ENCODE assay signal across 13 cellular contexts in the genomic region with DNA sequence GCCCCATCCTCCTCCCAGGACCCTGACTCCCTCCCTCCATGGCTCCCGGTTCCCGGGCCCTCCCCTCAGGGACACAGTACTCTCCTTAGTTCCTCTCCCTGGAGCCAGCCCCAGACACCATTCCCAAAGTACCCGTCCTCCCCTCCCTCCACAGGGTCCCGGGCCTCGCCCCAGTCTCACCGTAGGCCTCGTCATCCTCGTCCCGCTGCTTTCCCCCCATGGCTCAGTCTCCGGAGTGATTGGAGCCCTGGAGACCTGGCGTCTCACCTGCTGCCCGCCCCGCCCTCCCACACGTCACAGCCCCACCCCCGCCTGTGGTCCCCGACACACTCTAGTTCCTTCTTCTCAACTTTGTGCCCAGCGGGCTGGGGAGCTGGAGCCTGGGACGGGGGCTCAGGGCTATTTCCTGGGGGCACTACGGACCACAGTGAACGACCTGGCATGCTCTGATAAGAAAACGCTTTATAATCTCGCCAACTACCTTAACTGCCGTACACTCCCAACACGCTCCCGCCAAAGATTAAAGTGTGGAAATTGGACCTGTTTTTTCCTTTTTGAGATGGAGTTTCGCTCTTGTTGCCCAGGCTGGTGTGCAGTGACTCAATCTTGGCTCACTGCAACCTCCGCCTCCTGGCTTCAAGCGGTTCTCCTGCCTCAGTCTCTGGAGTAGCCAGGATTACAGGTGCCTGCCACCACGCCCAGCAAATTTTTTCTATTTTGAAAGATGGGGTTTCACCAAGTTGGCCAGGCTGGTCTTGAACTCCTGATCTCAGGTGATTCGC. TPM values are rescaled to one million over a fixed set of nuclear protein-coding genes. Genes with fewer than 3 reads are reported as not detected.
A peak's percentile ranks its signal among the peaks of the same experiment; 100 is the strongest.
DNase-seq lines count a peak whose midpoint lies in the region; ATAC-seq and TF ChIP-seq lines count a peak whose summit lies in the region.
"Had no signal": no experiment of that assay in that cellular context is flagged by ENCODE, and none has a peak within 500 bp of the region (broad histone marks: within the 10 kb centered on the region; RNA-seq: fewer than 3 reads in every experiment).

TSS of gene SLC44A4 (minus strand) at position 237 of the 782 bp plus-strand sequence. CDS start at position 220, 17 bp downstream.

- H3K4ac ChIP-seq in neuronal stem cell (ENCODE audit: low read length), result no peak within 1 kb of the TSS

- no peak within 1 kb of the TSS for H2BK5ac ChIP-seq in neuronal stem cell (ENCODE audit: low read length)

- peaks cover 50% of the 10 kb centered on the region for H3K36me3 ChIP-seq in BLaER1
- H3K36me3 ChIP-seq in iPS-15b (ENCODE audit: control insufficient read depth, insufficient read depth, low read length), result peaks cover 35% of the 10 kb centered on the region
- peaks cover 40 to 44% of the 10 kb centered on the region in 2 donors for H3K36me3 ChIP-seq in neuronal stem cell (replicated peaks in 1 of 2; ENCODE audit: control insufficient read depth in 2 of 2, insufficient read depth in 2 of 2, low read length in 2 of 2)
- H3K36me3 ChIP-seq in CD4-positive, alpha-beta memory T cell (ENCODE audit: insufficient read depth, low read length), result peaks cover 42% of the 10 kb centered on the region

- intact Hi-C loops in CD4-positive, alpha-beta memory T cell (cut with micrococcal nuclease), result no loop called here

- H3K4me2 ChIP-seq in BLaER1 (no peak within 1 kb of the TSS), neuronal stem cell (ENCODE audit: insufficient read depth, low read length, poor library complexity, severe bottlenecking) (no peak within 1 kb of the TSS)

- H3K4me1 ChIP-seq in BLaER1 (peaks cover 12% of the 10 kb centered on the region), iPS-15b (ENCODE audit: control insufficient read depth, insufficient read depth, low read length) (no peaks in the 10 kb centered on the region), neuronal stem cell (ENCODE audit: control insufficient read depth in 2 of 2, insufficient read depth in 1 of 2, low read depth in 1 of 2, low read length in 2 of 2) (no peaks in the 10 kb centered on the region)
- H3K4me1 ChIP-seq in CD4-positive, alpha-beta memory T cell (ENCODE audit: insufficient read depth, low read length), result no peaks in the 10 kb centered on the region
- H3K4me1 ChIP-seq: ascending aorta, SJSA1 had no signal

- H3K9me3 ChIP-seq in BLaER1 (no peaks in the 10 kb centered on the region), iPS-15b (ENCODE audit: control insufficient read depth, insufficient read depth, low read length) (no peaks in the 10 kb centered on the region), neuronal stem cell (replicated peaks in 1 of 2; ENCODE audit: control insufficient read depth in 2 of 2, insufficient read depth in 1 of 2, low read depth in 1 of 2, low read length in 2 of 2) (no peaks in the 10 kb centered on the region)
- no peaks in the 10 kb centered on the region for H3K9me3 ChIP-seq in CD4-positive, alpha-beta memory T cell (ENCODE audit: control insufficient read depth in 1 of 2, low read length in 2 of 2)
- H3K9me3 ChIP-seq: ascending aorta, SJSA1 had no signal

- H2BK12ac ChIP-seq in neuronal stem cell (ENCODE audit: low read length), result no peak within 1 kb of the TSS

- H3K9ac ChIP-seq in BLaER1, result no peak within 1 kb of the TSS
- no peak within 1 kb of the TSS for H3K9ac ChIP-seq in iPS-15b (ENCODE audit: low read depth, low read length)
- no peak within 1 kb of the TSS for H3K9ac ChIP-seq in neuronal stem cell (ENCODE audit: low read depth, low read length, poor library complexity)

- H3K27me3 ChIP-seq in BLaER1 (no peaks in the 10 kb centered on the region), iPS-15b (ENCODE audit: control insufficient read depth, insufficient read depth, low read length) (no peaks in the 10 kb centered on the region), neuronal stem cell (ENCODE audit: control insufficient read depth in 3 of 3, insufficient read depth in 3 of 3, low read depth in 1 of 3, low read length in 3 of 3) (no peaks in the 10 kb centered on the region)
- H3K27me3 ChIP-seq in CD4-positive, alpha-beta memory T cell (ENCODE audit: insufficient read depth, low read length), result no peaks in the 10 kb centered on the region
- H3K27me3 ChIP-seq: ascending aorta, SJSA1 had no signal

- POLR2A ChIA-PET in RWPE1 (lab: Yijun Ruan, JAX; ENCODE audit: low non-redundant PET), result no interaction called here
- POLR2A ChIA-PET in CD4-positive, alpha-beta memory T cell (lab: Charles Lee; ENCODE audit: partially characterized antibody), result no interaction called here

- no peak within 1 kb of the TSS for H2AFZ ChIP-seq in neuronal stem cell (ENCODE audit: low read length)

- no peak within 1 kb of the TSS for H4K91ac ChIP-seq in neuronal stem cell (ENCODE audit: low read depth, low read length, poor library complexity)

- DNase-seq in RWPE1 (ENCODE audit: low spot score) (no peak), neuronal stem cell (ENCODE audit: low spot score) (no peak), dedifferentiated amniotic fluid mesenchymal stem cell (ENCODE audit: extremely low spot score) (no peak)
- no peak for DNase-seq in CD4-positive, alpha-beta memory T cell
- DNase-seq in activated naive CD4-positive, alpha-beta T cell treated with anti-CD3 and anti-CD28 coated beads, Interleukin-2, amount 50 U/mL, for 72 hours (ENCODE audit: low spot score in 2 of 2), result no peak
- DNase-seq: activated T-cell treated with anti-CD3 and anti-CD28 coated beads, Interleukin-2, amount 50 U/mL, for 4 hours; GOT3; NCI-H1105 treated with DMSO at 0.1 percent for 48 hours had no signal

- no peak within 1 kb of the TSS for H3K23ac ChIP-seq in neuronal stem cell (ENCODE audit: low read depth, low read length, poor library complexity)

- CTCF ChIA-PET in RWPE1 (lab: Yijun Ruan, JAX), result no interaction called here
- CTCF ChIA-PET in CD4-positive, alpha-beta memory T cell (lab: Charles Lee; ENCODE audit: partially characterized antibody), result interaction anchor here (0.7 kb wide), 1 partner anchor 8 kb away, joined by 3 read pairs; no protein-coding TSS in a partner anchor

- no peak for TF ChIP-seq CTCF in RWPE1 (conservative IDR thresholded peaks at IDR 0.05; ENCODE audit: low read depth)

- H2BK120ac ChIP-seq in neuronal stem cell (ENCODE audit: low read depth, low read length), result no peak within 1 kb of the TSS

- ATAC-seq in GM21390 (IDR thresholded peaks at IDR 0.05; ENCODE audit: unreplicated experiment), result no peak
- no peak for ATAC-seq in activated naive CD4-positive, alpha-beta T cell treated with anti-CD3 and anti-CD28 coated beads, Interleukin-2, amount 50 U/mL, for 72 hours

- H3K4me3 ChIP-seq in BLaER1, result no peak within 1 kb of the TSS
- peak within 1 kb of the TSS; percentile 26 for H3K4me3 ChIP-seq in iPS-15b (ENCODE audit: low read depth, low read length)
- H3K4me3 ChIP-seq in neuronal stem cell (ENCODE audit: low read length in 2 of 2), result no peak within 1 kb of the TSS
- no peak within 1 kb of the TSS for H3K4me3 ChIP-seq in CD4-positive, alpha-beta memory T cell (ENCODE audit: low read length in 2 of 2)
- H3K4me3 ChIP-seq: ascending aorta, SJSA1 had no signal

- H3K27ac Mint-ChIP-seq in CD4-positive, alpha-beta memory T cell, result peak within 1 kb of the TSS in 1 of 7 donors; percentile 66
- H3K27ac Mint-ChIP-seq in activated naive CD4-positive, alpha-beta T cell treated with anti-CD3 and anti-CD28 coated beads, Interleukin-2, amount 50 U/mL, for 72 hours, result peak within 1 kb of the TSS in 1 of 2 donors; percentile 42

- H4K20me1 ChIP-seq in BLaER1, result peaks cover 19% of the 10 kb centered on the region; the same call in 1 of the 2 replicates

- WGBS in neuronal stem cell (ENCODE audit: extremely low coverage in 2 of 2, insufficient read length in 2 of 2, insufficient replicate concordance in 1 of 2), 2 donors, result no CpG with 5 or more reads among the region's 30 CpGs

- peak within 1 kb of the TSS; percentile 10 for H2AK5ac ChIP-seq in neuronal stem cell (ENCODE audit: low read depth, low read length)

- no peaks in the 10 kb centered on the region for H3K79me1 ChIP-seq in neuronal stem cell (ENCODE audit: low read depth, low read length)

- peak within 1 kb of the TSS; percentile 11 for H2BK15ac ChIP-seq in neuronal stem cell (ENCODE audit: low read length)

- no peak within 1 kb of the TSS for H3K4me3 Mint-ChIP-seq in CD4-positive, alpha-beta memory T cell
- H3K4me3 Mint-ChIP-seq: activated T-cell treated with anti-CD3 and anti-CD28 coated beads, Interleukin-2, amount 50 U/mL, for 4 hours had no signal

- H3K27me3 Mint-ChIP-seq in CD4-positive, alpha-beta memory T cell, result no peaks in the 10 kb centered on the region

- 0 out of 2 replicates have a peak within 1 kb of the TSS, but pooled peaks have one; percentile 9 for H3K27ac ChIP-seq in BLaER1
- peak within 1 kb of the TSS; percentile 40 for H3K27ac ChIP-seq in RWPE1
- no peak within 1 kb of the TSS for H3K27ac ChIP-seq in neuronal stem cell (replicated peaks; ENCODE audit: low read length)
- H3K27ac ChIP-seq in CD4-positive, alpha-beta memory T cell (ENCODE audit: low read depth, low read length), result no peak within 1 kb of the TSS
- H3K27ac ChIP-seq: ascending aorta, SJSA1 had no signal

- H3K18ac ChIP-seq in neuronal stem cell (ENCODE audit: low read length), result peak within 1 kb of the TSS; percentile 74

- H4K8ac ChIP-seq in neuronal stem cell (ENCODE audit: low read depth, low read length), result no peak within 1 kb of the TSS

- H3K4me1 Mint-ChIP-seq in CD4-positive, alpha-beta memory T cell, result peaks cover 0 to 6% (median 2%) of the 10 kb centered on the region in 4 donors

- no peak within 1 kb of the TSS for H3K14ac ChIP-seq in neuronal stem cell (ENCODE audit: low read length)

- H3K9me3 Mint-ChIP-seq in CD4-positive, alpha-beta memory T cell, result peaks cover 0 to 2% (median 0%) of the 10 kb centered on the region in 8 donors
- no peaks in the 10 kb centered on the region for H3K9me3 Mint-ChIP-seq in activated naive CD4-positive, alpha-beta T cell treated with anti-CD3 and anti-CD28 coated beads, Interleukin-2, amount 50 U/mL, for 72 hours
- H3K9me3 Mint-ChIP-seq: activated T-cell treated with anti-CD3 and anti-CD28 coated beads, Interleukin-2, amount 50 U/mL, for 4 hours had no signal

- peaks cover 28 to 41% of the 10 kb centered on the region in 2 donors for H3K36me3 Mint-ChIP-seq in CD4-positive, alpha-beta memory T cell
- peaks cover 8 to 9% of the 10 kb centered on the region in 2 donors for H3K36me3 Mint-ChIP-seq in activated naive CD4-positive, alpha-beta T cell treated with anti-CD3 and anti-CD28 coated beads, Interleukin-2, amount 50 U/mL, for 72 hours

RNA-seq across cellular contexts. Expression of gene SLC44A4, which starts in this region (rescaled TPM):
- 1.4 TPM for polyA plus RNA-seq in neuronal stem cell (2013, experiment 1 of 2)
- 1.4 TPM for polyA plus RNA-seq in neuronal stem cell (2013, experiment 2 of 2)
- not detected for total RNA-seq in CD4-positive, alpha-beta memory T cell
- under 1 TPM in 1 of 2 donors, not detected in 1; 0.11 TPM for polyA plus RNA-seq in CD4-positive, alpha-beta memory T cell
- total RNA-seq in activated naive CD4-positive, alpha-beta T cell treated with anti-CD3 and anti-CD28 coated beads, Interleukin-2, amount 50 U/mL, for 72 hours, result under 1 TPM in 1 of 2 donors, not detected in 1; 0.29 TPM
- total RNA-seq: ascending aorta, SJSA1 had no signal

Comparison
In these comparisons a context has a peak if more than half of its experiments do, and no peak if none do; other contexts are left out.
1. H3K27ac ChIP-seq: peak in BLaER1 (single experiment) and RWPE1 (single experiment); none in neuronal stem cell (single experiment) and CD4-positive, alpha-beta memory T cell (single experiment).